8 cellular contexts compared by ENCODE assay signal in the genomic region with DNA sequence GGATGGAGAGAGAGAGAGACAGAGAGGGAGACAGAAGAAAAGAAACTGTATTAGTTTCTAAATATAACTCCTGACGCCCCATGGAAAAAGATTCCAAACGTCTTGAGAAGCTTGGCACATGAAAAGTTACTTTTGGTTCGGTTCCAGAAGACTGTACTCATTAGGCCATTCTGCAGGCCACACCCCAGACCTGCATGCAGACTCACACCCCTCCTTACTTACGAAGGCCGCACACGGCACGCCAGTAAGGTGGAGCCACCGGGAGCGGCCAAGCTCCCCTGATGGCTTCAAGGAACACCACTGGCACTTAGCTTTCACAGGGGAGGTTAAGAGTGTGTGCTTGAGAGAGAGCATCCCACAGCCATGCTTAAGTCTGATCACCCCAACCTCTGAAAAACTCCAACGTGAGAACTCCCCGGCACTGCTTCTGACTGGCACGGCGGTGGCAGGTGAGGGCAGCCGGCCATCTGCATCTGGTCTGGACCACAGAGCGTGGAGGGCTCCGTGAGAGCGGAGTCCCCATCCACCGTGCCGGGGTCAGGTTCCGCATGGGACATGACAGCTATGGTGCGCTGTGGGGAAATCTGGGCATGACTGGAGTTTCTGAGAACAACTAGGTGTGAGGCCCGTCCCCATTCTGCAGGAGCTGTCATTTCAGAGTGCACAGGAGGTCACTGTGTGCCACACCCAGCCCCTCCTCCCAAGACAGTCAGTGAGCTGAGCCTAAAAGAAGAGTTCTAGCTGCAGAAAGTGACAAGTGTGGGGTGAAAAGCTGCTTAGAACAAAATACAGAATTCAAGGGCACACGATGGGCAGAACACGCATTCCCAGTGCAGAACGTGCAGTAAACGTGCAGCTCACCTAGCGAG.
DNase-seq lines count a peak whose midpoint lies in the region; ATAC-seq and TF ChIP-seq lines count a peak whose summit lies in the region.

No MANE protein-coding gene starts in this region.

- H3K4me3 ChIP-seq in osteoblast (ENCODE audit: insufficient read depth, low read length) (peak overlapping the region; percentile 10), OCI-LY7 (ENCODE audit: low read depth, low read length, poor library complexity, severe bottlenecking) (no peak overlapping the region)

- TF ChIP-seq CTCF in RWPE1 (conservative IDR thresholded peaks at IDR 0.05; ENCODE audit: low read depth): no peak
- TF ChIP-seq CTCF in osteoblast (IDR thresholded peaks at IDR 0.05; ENCODE audit: extremely low read depth, low read depth, low read length): no peak
- TF ChIP-seq CTCF in OCI-LY7 (conservative IDR thresholded peaks at IDR 0.05; ENCODE audit: low read length): no peak

- peaks cover 89% of the 10 kb centered on the region for H3K36me3 ChIP-seq in osteoblast (ENCODE audit: insufficient read depth, low read length)
- H3K36me3 ChIP-seq in OCI-LY7 (ENCODE audit: insufficient read depth, low read length): peaks cover 97% of the 10 kb centered on the region

- H3K9me2 ChIP-seq in OCI-LY7 (ENCODE audit: insufficient read depth, low read length): no peaks in the 10 kb centered on the region

- CTCF ChIA-PET in RWPE1 (lab: Yijun Ruan, JAX) (interaction anchor here (0.7 to 2.0 kb wide), 2 partner anchors 24 to 145 kb away, joined by 3 to 7 read pairs; no protein-coding TSS in a partner anchor), OCI-LY7 (lab: Charles Lee; ENCODE audit: unreplicated experiment) (interaction anchor here (0.6 kb wide), 1 partner anchor 48 kb away, joined by 4 read pairs; no protein-coding TSS in a partner anchor)

- no TSS peak for BruUV-seq in OCI-LY7 (replicated peaks; lab: Mats Ljungman, UMichigan)

- ATAC-seq in esophagus mucosa: peak; percentile 71
- ATAC-seq in GM21576 (IDR thresholded peaks at IDR 0.05; ENCODE audit: unreplicated experiment): no peak
- no peak for ATAC-seq in GM21360 (IDR thresholded peaks at IDR 0.05; ENCODE audit: unreplicated experiment)

- intact Hi-C loops in OCI-LY7 (cut with micrococcal nuclease; ENCODE audit: unreplicated experiment): no loop called here

- DNase-seq in AG08396 (ENCODE audit: low spot score) (peak; percentile 65), RWPE1 (ENCODE audit: low spot score) (peak; percentile 65), osteoblast (ENCODE audit: insufficient read length, low spot score, missing footprints) (peak; percentile 90), C1 segment of cervical spinal cord (lab: John Stamatoyannopoulos, UW) (no peak), OCI-LY7 (ENCODE audit: low spot score) (no peak)

- H3K4me2 ChIP-seq in osteoblast (ENCODE audit: insufficient read depth, low read length) (peak overlapping the region; percentile 56), OCI-LY7 (ENCODE audit: low read length) (no peak overlapping the region)

- no peak overlapping the region for H2AFZ ChIP-seq in osteoblast (ENCODE audit: low read length)
- no peak overlapping the region for H2AFZ ChIP-seq in OCI-LY7 (ENCODE audit: low read length)

- H3K9me3 ChIP-seq in osteoblast (ENCODE audit: low read depth, low read length) (no peaks in the 10 kb centered on the region), OCI-LY7 (ENCODE audit: low read length) (no peaks in the 10 kb centered on the region)

- H3K79me2 ChIP-seq in osteoblast (ENCODE audit: insufficient read depth, low read length) (peaks cover 98% of the 10 kb centered on the region), OCI-LY7 (ENCODE audit: insufficient read depth, low read depth, low read length) (peaks cover 15% of the 10 kb centered on the region; the same call in 1 of the 2 replicates)

- H4K20me1 ChIP-seq in osteoblast (ENCODE audit: insufficient read depth, low read length): peaks cover 24% of the 10 kb centered on the region
- no peaks in the 10 kb centered on the region for H4K20me1 ChIP-seq in OCI-LY7 (ENCODE audit: insufficient read depth, low read length)

- H3K4me1 ChIP-seq in osteoblast (ENCODE audit: insufficient read depth, low read length): peaks cover 70% of the 10 kb centered on the region
- H3K4me1 ChIP-seq in OCI-LY7 (ENCODE audit: insufficient read depth, low read length, poor library complexity, severe bottlenecking): peaks cover 19% of the 10 kb centered on the region

- POLR2A ChIA-PET in RWPE1 (lab: Yijun Ruan, JAX; ENCODE audit: low non-redundant PET) (no interaction called here), OCI-LY7 (lab: Charles Lee) (interaction anchor here (0.5 to 0.7 kb wide), 2 partner anchors 39 to 156 kb away, joined by 3 read pairs; partner anchors contain the start of gene TXN2)

- peak overlapping the region; percentile 100 for H3K27ac ChIP-seq in RWPE1
- H3K27ac ChIP-seq in osteoblast (ENCODE audit: low read depth, low read length): peak overlapping the region; percentile 99
- H3K27ac ChIP-seq in OCI-LY7 (ENCODE audit: low read depth, low read length, poor library complexity, severe bottlenecking): no peak overlapping the region

- no peaks in the 10 kb centered on the region for H3K27me3 ChIP-seq in osteoblast (ENCODE audit: insufficient read depth, low read length)

Comparison
In these comparisons a context has a peak if more than half of its experiments do, and no peak if none do; other contexts are left out.
1. DNase-seq: peak in AG08396 (single experiment), RWPE1 (single experiment) and osteoblast (single experiment); none in C1 segment of cervical spinal cord (0 of 14) and OCI-LY7 (single experiment).